ENCODE assay signal across 20 cellular contexts in the genomic region with DNA sequence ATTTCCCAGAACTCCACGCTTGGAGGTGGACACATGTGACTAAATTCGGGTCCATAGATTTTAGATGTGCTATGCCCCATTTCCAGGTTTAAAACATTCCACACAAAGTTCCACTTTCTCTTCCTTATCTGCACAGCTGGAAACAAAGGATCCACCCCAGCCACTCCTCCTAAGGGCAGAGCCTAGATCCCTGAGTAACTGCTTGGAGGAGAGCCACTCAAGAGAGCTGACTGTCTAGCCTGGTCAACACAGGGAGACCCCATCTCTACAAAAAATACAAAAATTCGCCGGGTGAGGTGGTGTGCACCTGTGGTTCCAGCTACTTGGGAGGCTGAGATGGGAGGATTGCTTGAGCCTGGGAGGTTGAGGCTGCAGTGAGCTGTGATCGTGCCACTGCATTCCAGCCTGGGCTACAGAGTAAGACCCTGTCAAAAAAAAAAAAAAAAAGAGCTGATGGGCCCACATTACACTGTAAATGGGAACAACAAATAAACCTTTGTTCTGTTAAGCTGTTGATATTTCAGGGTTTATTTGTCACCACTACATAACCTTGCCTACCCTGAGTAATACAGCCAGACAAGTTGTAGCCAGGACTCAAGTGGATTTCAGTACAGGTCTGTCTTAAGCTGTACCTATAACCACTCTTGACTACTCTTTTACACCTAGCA. TPM values are rescaled to one million over a fixed set of nuclear protein-coding genes. Genes with fewer than 3 reads are reported as not detected.
DNase-seq lines count a peak whose midpoint lies in the region; ATAC-seq, FAIRE-seq and TF ChIP-seq lines count a peak whose summit lies in the region.
"Had no signal": no experiment of that assay in that cellular context is flagged by ENCODE, and none has a peak within 500 bp of the region (broad histone marks: within the 10 kb centered on the region; RNA-seq: fewer than 3 reads in every experiment).

No MANE protein-coding gene starts in this region.

- DNase-seq in GM19239 (ENCODE audit: insufficient read length, low spot score) (no peak), SK-MEL-5 (ENCODE audit: low read depth, low spot score) (peak; percentile 26), foreskin melanocyte (peak; percentile 12), right lobe of liver (no peak), hepatocyte (ENCODE audit: low spot score) (no peak), DMS114 treated with DMSO at 0.1 percent for 48 hours (lab: John Stamatoyannopoulos, UW; ENCODE audit: unreplicated experiment) (no peak), GM10248 (ENCODE audit: extremely low spot score) (no peak)
- DNase-seq: C1 segment of cervical spinal cord; Caco-2; CD4-positive, alpha-beta memory T cell; DMS79; EL; GDM1; GM23248; H9; HFFc6 had no signal

- FAIRE-seq in GM19239 (lab: Jason Lieb, UNC) = peak; percentile 28
- FAIRE-seq: GM12891, GM18507 had no signal

- TF ChIP-seq POLR2A in right lobe of liver (IDR thresholded peaks at IDR 0.05) = no peak

- intact Hi-C loops in right lobe of liver (cut with DNase I) = no loop called here

- ATAC-seq in right lobe of liver (peak; percentile 63 to 78 (median 66)), GM18907 (IDR thresholded peaks at IDR 0.05; ENCODE audit: unreplicated experiment) (no peak)
- ATAC-seq: HCT116 had no signal

- in situ Hi-C loops in SK-MEL-5 (cut with HindIII; ENCODE audit: low pct_unique_long_range_greater_than_20kb, low sequenced_read_pairs) = no loop called here

- H4K20me1 ChIP-seq in hepatocyte (ENCODE audit: insufficient read depth, poor library complexity, severe bottlenecking) = no peaks in the 10 kb centered on the region

- no peaks in the 10 kb centered on the region for H3K36me3 ChIP-seq in right lobe of liver
- H3K36me3 ChIP-seq in hepatocyte (replicated peaks; ENCODE audit: insufficient read depth, low read depth) = no peaks in the 10 kb centered on the region

- H3K27ac ChIP-seq in right lobe of liver (no peak overlapping the region), hepatocyte (no peak overlapping the region)
- H3K27ac ChIP-seq: GM23248 had no signal

- no peaks in the 10 kb centered on the region for H3K79me2 ChIP-seq in hepatocyte

- H3K4me2 ChIP-seq in hepatocyte = no peak overlapping the region

- H3K4me3 ChIP-seq in right lobe of liver = no peak overlapping the region
- no peak overlapping the region for H3K4me3 ChIP-seq in hepatocyte
- H3K4me3 ChIP-seq: GM23248 had no signal

- no peaks in the 10 kb centered on the region for H3K4me1 ChIP-seq in right lobe of liver
- H3K4me1 ChIP-seq in hepatocyte (ENCODE audit: insufficient read depth) = no peaks in the 10 kb centered on the region
- H3K4me1 ChIP-seq: Caco-2 had no signal

- no peak overlapping the region for H2AFZ ChIP-seq in hepatocyte
- H2AFZ ChIP-seq: GM23248 had no signal

- no peaks in the 10 kb centered on the region for H3K9me3 ChIP-seq in right lobe of liver
- no peaks in the 10 kb centered on the region for H3K9me3 ChIP-seq in hepatocyte (ENCODE audit: low read depth)
- H3K9me3 ChIP-seq: Caco-2 had no signal

- TF ChIP-seq CTCF in right lobe of liver (IDR thresholded peaks at IDR 0.05) (no peak), hepatocyte (IDR thresholded peaks at IDR 0.05; ENCODE audit: poor library complexity) (no peak), GM10248 (IDR thresholded peaks at IDR 0.05; ENCODE audit: control extremely low read depth, extremely low read depth, low read depth, missing control alignments) (no peak)

- no peaks in the 10 kb centered on the region for H3K27me3 ChIP-seq in right lobe of liver
- no peaks in the 10 kb centered on the region for H3K27me3 ChIP-seq in hepatocyte

- CTCF ChIA-PET in GM10248 (lab: Yijun Ruan, JAX) = interaction anchor here (1.3 to 1.6 kb wide), 2 partner anchors 11 to 28 kb away, joined by 3 to 4 read pairs; no protein-coding TSS in a partner anchor

- WGBS in right lobe of liver (ENCODE audit: insufficient coverage, low coverage, low lambda C conversion rate, missing lambda C conversion rate) = 81% methylated on average over 2 of the region's 5 CpGs
- WGBS in hepatocyte (ENCODE audit: low lambda C conversion rate, missing lambda C conversion rate) = 92% methylated on average over 5 of the region's 5 CpGs

- no peaks in the 10 kb centered on the region for H3K9me2 ChIP-seq in hepatocyte (replicated peaks; ENCODE audit: insufficient read depth)

- POLR2A ChIA-PET in GM10248 (lab: Yijun Ruan, JAX) = no interaction called here

RNA-seq across cellular contexts. Expression of a gene that starts 25.8 kb away (rescaled TPM):
- 138 and 139 TPM in 2 replicates for total RNA-seq in SK-MEL-5 (2014; rRNA removed; shearing (Covaris generic))
- polyA plus RNA-seq in SK-MEL-5 (2015; cell fraction: cytosol; rRNA removed) = 221 and 295 TPM in 2 replicates
- polyA plus RNA-seq in SK-MEL-5 (2015; cell fraction: nucleus; rRNA removed) = 50.7 and 54.2 TPM in 2 replicates
- 10 to 100 TPM; 29.6 to 61.3 (median 33.3) TPM for total RNA-seq in right lobe of liver
- 86.9 and 95.2 TPM in 2 replicates for total RNA-seq in hepatocyte
- 224 and 256 TPM in 2 replicates for polyA plus RNA-seq in hepatocyte

RNA-seq across cellular contexts. Expression of a gene that starts 35.0 kb away (rescaled TPM):
- total RNA-seq in SK-MEL-5 (2014; rRNA removed; shearing (Covaris generic)) = 34.7 and 37.5 TPM in 2 replicates
- polyA plus RNA-seq in SK-MEL-5 (2015; cell fraction: cytosol; rRNA removed) = 39.8 and 40.1 TPM in 2 replicates
- polyA plus RNA-seq in SK-MEL-5 (2015; cell fraction: nucleus; rRNA removed) = 9.1 and 10.1 TPM in 2 replicates
- total RNA-seq in right lobe of liver (10 to 100 TPM; 55.5 to 89.1 (median 67.1) TPM), hepatocyte (55.0 and 61.3 TPM in 2 replicates)
- polyA plus RNA-seq in hepatocyte = 12.7 and 17.8 TPM in 2 replicates

Comparison
In these comparisons a context has a peak if more than half of its experiments do, and no peak if none do; other contexts are left out.
1. DNase-seq: peak in SK-MEL-5 (single experiment) and foreskin melanocyte (single experiment); none in GM19239 (single experiment), right lobe of liver (0 of 3), hepatocyte (single experiment), DMS114 treated with DMSO at 0.1 percent for 48 hours (single experiment) and GM10248 (single experiment).